10 cellular contexts compared by ENCODE assay signal in genomic region chr2:10286216-10287037, GRCh38. TPM values are rescaled to one million over a fixed set of nuclear protein-coding genes. Genes with fewer than 3 reads are reported as not detected.
DNase-seq lines count a peak whose midpoint lies in the region; ATAC-seq and TF ChIP-seq lines count a peak whose summit lies in the region.
"Had no signal": no experiment of that assay in that cellular context is flagged by ENCODE, and none has a peak within 500 bp of the region (broad histone marks: within the 10 kb centered on the region; RNA-seq: fewer than 3 reads in every experiment).

No MANE protein-coding gene starts in this region.

- peak overlapping the region in 4 of 5 donors; percentile 53 to 84 (median 78) for H3K27ac ChIP-seq in adrenal gland
- peak overlapping the region; percentile 71 for H3K27ac ChIP-seq in lower lobe of right lung
- peak overlapping the region; percentile 70 to 85 (median 75) for H3K27ac ChIP-seq in upper lobe of left lung
- H3K27ac ChIP-seq: ovary had no signal

- intact Hi-C loops in adrenal gland (cut with DNase I) = no loop called here
- intact Hi-C loops in lower lobe of right lung (cut with DNase I) = no loop called here

- DNase-seq in NCI-H2029 (lab: John Stamatoyannopoulos, UW) (peak; percentile 54), NCI-H2029 treated with DMSO at 0.1 percent for 48 hours (lab: John Stamatoyannopoulos, UW) (no peak), adrenal gland (no peak), lower lobe of right lung (peak; percentile 82), upper lobe of left lung (peak; percentile 80 to 89), HUDEP-2 (lab: John Stamatoyannopoulos, UW; ENCODE audit: unreplicated experiment in 76 of 76) (no peak)
- no peak for DNase-seq in effector CD4-positive, alpha-beta T cell
- DNase-seq: activated T-cell treated with anti-CD3 and anti-CD28 coated beads for 4 hours had no signal

- TF ChIP-seq POLR2A in adrenal gland (IDR thresholded peaks at IDR 0.05) (no peak), upper lobe of left lung (IDR thresholded peaks at IDR 0.05) (no peak)

- no peaks in the 10 kb centered on the region for H3K27me3 ChIP-seq in adrenal gland
- H3K27me3 ChIP-seq in lower lobe of right lung (ENCODE audit: low read depth) = no peaks in the 10 kb centered on the region
- H3K27me3 ChIP-seq in upper lobe of left lung = no peaks in the 10 kb centered on the region
- H3K27me3 ChIP-seq: ovary had no signal

- ATAC-seq in lower lobe of right lung = peak; percentile 75 to 78
- ATAC-seq in upper lobe of left lung (ENCODE audit: low FRiP score in 2 of 2) = peak in 1 of 2 donors; percentile 58
- ATAC-seq in HG03280 (IDR thresholded peaks at IDR 0.05; ENCODE audit: unreplicated experiment) = no peak

- H3K4me1 ChIP-seq in adrenal gland (replicated peaks in 1 of 2) = peaks cover 26 to 30% of the 10 kb centered on the region in 2 donors
- peaks cover 32% of the 10 kb centered on the region for H3K4me1 ChIP-seq in lower lobe of right lung
- H3K4me1 ChIP-seq in upper lobe of left lung = peaks cover 18 to 45% (median 34%) of the 10 kb centered on the region in 4 donors

- H3K36me3 ChIP-seq in adrenal gland (replicated peaks in 1 of 2) (no peaks in the 10 kb centered on the region), lower lobe of right lung (no peaks in the 10 kb centered on the region), upper lobe of left lung (no peaks in the 10 kb centered on the region)
- H3K36me3 ChIP-seq: ovary had no signal

- 63 to 97% (median 81%) methylated on average over 2 to 27 of the region's 27 CpGs for WGBS in adrenal gland, 4 donors
- 69 to 72% methylated on average over 6 to 22 of the region's 27 CpGs for WGBS in upper lobe of left lung, 2 donors

- no peaks in the 10 kb centered on the region for H3K9me3 ChIP-seq in adrenal gland (replicated peaks in 1 of 3)
- no peaks in the 10 kb centered on the region for H3K9me3 ChIP-seq in lower lobe of right lung
- H3K9me3 ChIP-seq in upper lobe of left lung = no peaks in the 10 kb centered on the region
- H3K9me3 ChIP-seq: ovary had no signal

- no peak for TF ChIP-seq EP300 in upper lobe of left lung (IDR thresholded peaks at IDR 0.05)

- H3K4me3 ChIP-seq in adrenal gland = no peak overlapping the region
- no peak overlapping the region for H3K4me3 ChIP-seq in lower lobe of right lung
- no peak overlapping the region for H3K4me3 ChIP-seq in upper lobe of left lung
- H3K4me3 ChIP-seq: ovary had no signal

- TF ChIP-seq CTCF in adrenal gland (IDR thresholded peaks at IDR 0.05) = no peak
- no peak for TF ChIP-seq CTCF in lower lobe of right lung (IDR thresholded peaks at IDR 0.05)
- TF ChIP-seq CTCF in upper lobe of left lung (IDR thresholded peaks at IDR 0.05) = no peak

RNA-seq across cellular contexts. Expression of gene HPCAL1, which starts 16.3 kb away (rescaled TPM):
- 100 to 1,000 TPM in 1 of 8 donors, 10 to 100 TPM in 7; 49.9 to 118 (median 78.3) TPM for total RNA-seq in adrenal gland
- 10 to 100 TPM; 43.0 to 58.2 (median 45.9) TPM for polyA plus RNA-seq in adrenal gland
- 132 TPM for total RNA-seq in lower lobe of right lung
- total RNA-seq in upper lobe of left lung = 100 to 1,000 TPM; 131 to 481 (median 261) TPM

Comparison
In these comparisons a context has a peak if more than half of its experiments do, and no peak if none do; other contexts are left out.
1. DNase-seq: peak in NCI-H2029 (single experiment), lower lobe of right lung (single experiment) and upper lobe of left lung (2 of 2); none in NCI-H2029 treated with DMSO at 0.1 percent for 48 hours (single experiment), adrenal gland (0 of 7), HUDEP-2 (0 of 76) and effector CD4-positive, alpha-beta T cell (single experiment).
2. Peak in every context shown above with its lines, with median percentiles within 50 percentile points of each other: H3K27ac ChIP-seq.